Comparison of ENCODE assay signal across 13 cellular contexts in genomic region chr4:243407-243806, GRCh38.
"Had no signal": no experiment of that assay in that cellular context is flagged by ENCODE, and none has a peak within 500 bp of the region (broad histone marks: within the 10 kb centered on the region; RNA-seq: fewer than 3 reads in every experiment).

No MANE protein-coding gene starts in this region.

- ATAC-seq: left colon; naive thymus-derived CD8-positive, alpha-beta T cell had no signal

- DNase-seq: activated CD4-positive, alpha-beta T cell treated with anti-CD3 and anti-CD28 coated beads, Interleukin-2, amount 50 U/mL, for 1 hour; activated effector memory CD4-positive, alpha-beta T cell treated with Interleukin-2 at 50 U/mL for 16 hours; brain microvascular endothelial cell; cerebellar nuclear complex; dermis blood vessel endothelial cell; erythroblast; hippocampal formation; left colon; naive thymus-derived CD8-positive, alpha-beta T cell; retina; stimulated activated CD4-positive, alpha-beta T cell treated with anti-CD3 and anti-CD28 coated beads, Interleukin-15, amount 100 ng/mL, for 24 hours; stimulated activated CD4-positive, alpha-beta T cell treated with anti-CD3 and anti-CD28 coated beads, Interleukin-4, amount 100 ng/mL, for 24 hours; testis had no signal
